Comparison of ENCODE assay signal across 10 cellular contexts in the genomic region with DNA sequence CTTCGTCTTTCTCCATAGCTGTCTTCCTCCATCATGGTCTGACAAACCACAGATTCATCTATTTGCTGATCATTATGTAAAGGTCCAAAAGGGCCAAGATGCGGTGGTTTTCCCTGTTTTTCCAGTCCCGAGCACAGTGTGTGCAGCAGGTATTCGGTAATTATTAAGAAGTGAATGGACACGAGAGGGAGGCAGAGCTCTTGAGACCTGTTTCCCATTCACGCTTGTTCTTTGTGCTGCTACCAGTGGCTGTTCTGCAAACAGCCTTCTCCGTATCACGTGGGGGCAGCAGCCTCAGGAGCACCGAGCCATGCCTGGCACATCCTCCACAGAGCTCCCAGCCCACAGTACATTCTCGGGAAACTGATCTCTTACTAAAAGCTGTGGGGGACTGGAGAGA. TPM values are rescaled to one million over a fixed set of nuclear protein-coding genes. Genes with fewer than 3 reads are reported as not detected.
A peak's percentile ranks its signal among the peaks of the same experiment; 100 is the strongest.
DNase-seq lines count a peak whose midpoint lies in the region; ATAC-seq and TF ChIP-seq lines count a peak whose summit lies in the region.
"Had no signal": no experiment of that assay in that cellular context is flagged by ENCODE, and none has a peak within 500 bp of the region (broad histone marks: within the 10 kb centered on the region; RNA-seq: fewer than 3 reads in every experiment).

No MANE protein-coding gene starts in this region.

- H3K4me3 ChIP-seq in osteoblast (ENCODE audit: insufficient read depth, low read length) (no peak overlapping the region), colonic mucosa (no peak overlapping the region)
- H3K4me3 ChIP-seq: tibial artery had no signal

- H3K4me1 ChIP-seq in osteoblast (ENCODE audit: insufficient read depth, low read length) (no peaks in the 10 kb centered on the region), colonic mucosa (no peaks in the 10 kb centered on the region)
- H3K4me1 ChIP-seq: tibial artery had no signal

- TF ChIP-seq CTCF in osteoblast (IDR thresholded peaks at IDR 0.05; ENCODE audit: extremely low read depth, low read depth, low read length) (no peak), colonic mucosa (IDR thresholded peaks at IDR 0.05) (no peak)

- ATAC-seq in HG03097 (IDR thresholded peaks at IDR 0.05; ENCODE audit: low FRiP score, unreplicated experiment), result no peak
- no peak for ATAC-seq in HG02884 (IDR thresholded peaks at IDR 0.05; ENCODE audit: unreplicated experiment)
- ATAC-seq in GM21447 (IDR thresholded peaks at IDR 0.05; ENCODE audit: unreplicated experiment), result no peak
- ATAC-seq: activated CD4-positive, alpha-beta T cell treated with anti-CD3 and anti-CD28 coated beads for 36 hours had no signal

- H3K9me3 ChIP-seq in osteoblast (ENCODE audit: low read depth, low read length) (no peaks in the 10 kb centered on the region), colonic mucosa (no peaks in the 10 kb centered on the region)
- H3K9me3 ChIP-seq: tibial artery had no signal

- intact Hi-C loops in colonic mucosa (cut with DNase I), result no loop called here

- H3K4me2 ChIP-seq in osteoblast (ENCODE audit: insufficient read depth, low read length), result no peak overlapping the region

- H3K79me2 ChIP-seq in osteoblast (ENCODE audit: insufficient read depth, low read length), result no peaks in the 10 kb centered on the region

- no peaks in the 10 kb centered on the region for H4K20me1 ChIP-seq in osteoblast (ENCODE audit: insufficient read depth, low read length)

- H3K27me3 ChIP-seq in osteoblast (ENCODE audit: insufficient read depth, low read length) (peaks cover 5% of the 10 kb centered on the region), colonic mucosa (no peaks in the 10 kb centered on the region)
- H3K27me3 ChIP-seq: tibial artery had no signal

- H3K27ac ChIP-seq in osteoblast (ENCODE audit: low read depth, low read length), result no peak overlapping the region
- no peak overlapping the region for H3K27ac ChIP-seq in colonic mucosa
- H3K27ac ChIP-seq: tibial artery had no signal

- H2AFZ ChIP-seq in osteoblast (ENCODE audit: low read length), result no peak overlapping the region

- H3K9ac ChIP-seq in colonic mucosa (ENCODE audit: low read depth in 2 of 2, low read length in 2 of 2), result no peak overlapping the region

- DNase-seq in COR-L47 (lab: John Stamatoyannopoulos, UW), result peak; percentile 64
- DNase-seq in NCI-H146 (lab: John Stamatoyannopoulos, UW), result peak; percentile 65
- DNase-seq in cerebellum (ENCODE audit: low spot score), result peak; percentile 82
- DNase-seq in osteoblast (ENCODE audit: insufficient read length, low spot score, missing footprints), result peak; percentile 58
- no peak for DNase-seq in colonic mucosa
- DNase-seq: activated CD4-positive, alpha-beta T cell treated with anti-CD3 and anti-CD28 coated beads for 36 hours; tibial artery had no signal

- H3K36me3 ChIP-seq in osteoblast (ENCODE audit: insufficient read depth, low read length) (no peaks in the 10 kb centered on the region), colonic mucosa (no peaks in the 10 kb centered on the region)
- H3K36me3 ChIP-seq: tibial artery had no signal

RNA-seq across cellular contexts. Expression of a gene that starts 50.3 kb away (rescaled TPM):
- total RNA-seq in cerebellum, result not detected
- not detected in 2 replicates for total RNA-seq in osteoblast
- not detected for total RNA-seq in colonic mucosa
- total RNA-seq: activated CD4-positive, alpha-beta T cell treated with anti-CD3 and anti-CD28 coated beads for 36 hours had no signal
